13 cellular contexts compared by ENCODE assay signal in genomic region chr9:91883503-91883902, GRCh38.
DNase-seq lines count a peak whose midpoint lies in the region; TF ChIP-seq lines count a peak whose summit lies in the region.
"Had no signal": no experiment of that assay in that cellular context is flagged by ENCODE, and none has a peak within 500 bp of the region (broad histone marks: within the 10 kb centered on the region; RNA-seq: fewer than 3 reads in every experiment).

No MANE protein-coding gene starts in this region.

- H3K4me1 Mint-ChIP-seq in endodermal cell, result peaks cover 65% of the 10 kb centered on the region
- peaks cover 63% of the 10 kb centered on the region for H3K4me1 Mint-ChIP-seq in neural crest cell
- H3K4me1 Mint-ChIP-seq: CD4-positive, alpha-beta memory T cell had no signal

- H3K4me2 ChIP-seq in hepatocyte, result no peak overlapping the region
- H3K4me2 ChIP-seq: A549 had no signal

- TF ChIP-seq CTCF in endodermal cell (conservative IDR thresholded peaks at IDR 0.05), result no peak
- no peak for TF ChIP-seq CTCF in hepatocyte (IDR thresholded peaks at IDR 0.05; ENCODE audit: poor library complexity)
- no peak for TF ChIP-seq CTCF in neural crest cell (conservative IDR thresholded peaks at IDR 0.05)

- 90 to 100% methylated on average over 1 to 3 of the region's 3 CpGs for WGBS in endodermal cell (ENCODE audit: insufficient coverage in 1 of 2, insufficient read length in 1 of 2), 2 experiments
- 98% methylated on average over 3 of the region's 3 CpGs for WGBS in hepatocyte (ENCODE audit: low lambda C conversion rate, missing lambda C conversion rate)

- DNase-seq in endodermal cell (no peak), hepatocyte (ENCODE audit: low spot score) (no peak), neural crest cell (ENCODE audit: low read depth, low spot score) (no peak)
- no peak for DNase-seq in effector memory CD4-positive, alpha-beta T cell
- no peak for DNase-seq in activated CD8-positive, alpha-beta memory T cell treated with anti-CD3 and anti-CD28 coated beads for 24 hours
- DNase-seq: BE2C; CD4-positive, alpha-beta memory T cell; DMS79; GM23248 had no signal

- H3K79me2 ChIP-seq in hepatocyte, result peaks cover 65% of the 10 kb centered on the region

- H3K4me3 ChIP-seq in endodermal cell (ENCODE audit: low read length), result peak overlapping the region; percentile 48
- no peak overlapping the region for H3K4me3 ChIP-seq in hepatocyte
- H3K4me3 ChIP-seq in stomach smooth muscle (ENCODE audit: low read length in 2 of 2), result no peak overlapping the region
- no peak overlapping the region for H3K4me3 ChIP-seq in effector memory CD4-positive, alpha-beta T cell (ENCODE audit: insufficient read depth, low read depth, low read length, poor library complexity, severe bottlenecking)
- H3K4me3 ChIP-seq: A549, GM12878, GM23248 had no signal

- H3K9me3 ChIP-seq in endodermal cell (ENCODE audit: control insufficient read depth, low read length) (no peaks in the 10 kb centered on the region), hepatocyte (ENCODE audit: low read depth) (no peaks in the 10 kb centered on the region), stomach smooth muscle (ENCODE audit: control insufficient read depth in 2 of 2, low read length in 2 of 2) (no peaks in the 10 kb centered on the region)
- H3K9me3 ChIP-seq in effector memory CD4-positive, alpha-beta T cell (ENCODE audit: control insufficient read depth, low read length), result no peaks in the 10 kb centered on the region
- H3K9me3 ChIP-seq: A549, BE2C had no signal

- H3K27ac ChIP-seq in endodermal cell (ENCODE audit: low read depth, low read length) (no peak overlapping the region), hepatocyte (peak overlapping the region; percentile 83), stomach smooth muscle (ENCODE audit: low read length) (peak overlapping the region; percentile 18)
- H3K27ac ChIP-seq in effector memory CD4-positive, alpha-beta T cell (ENCODE audit: insufficient read depth, low read length, poor library complexity, severe bottlenecking), result no peak overlapping the region
- H3K27ac ChIP-seq: A549, C4-2B, GM23248 had no signal

- peak overlapping the region; percentile 29 for H3K4me3 Mint-ChIP-seq in endodermal cell
- H3K4me3 Mint-ChIP-seq in neural crest cell, result no peak overlapping the region
- H3K4me3 Mint-ChIP-seq: CD4-positive, alpha-beta memory T cell had no signal

- peaks cover 4% of the 10 kb centered on the region for H3K27me3 Mint-ChIP-seq in endodermal cell (ENCODE audit: insufficient read depth)
- H3K27me3 Mint-ChIP-seq in neural crest cell (ENCODE audit: low read depth), result peaks cover 5% of the 10 kb centered on the region

- H3K36me3 ChIP-seq in endodermal cell (ENCODE audit: control insufficient read depth, insufficient read depth, low read length), result peaks cover 63% of the 10 kb centered on the region
- H3K36me3 ChIP-seq in hepatocyte (replicated peaks; ENCODE audit: insufficient read depth, low read depth), result no peaks in the 10 kb centered on the region
- no peaks in the 10 kb centered on the region for H3K36me3 ChIP-seq in stomach smooth muscle (ENCODE audit: control insufficient read depth in 2 of 2, insufficient read depth in 2 of 2, low read length in 2 of 2)
- no peaks in the 10 kb centered on the region for H3K36me3 ChIP-seq in effector memory CD4-positive, alpha-beta T cell (ENCODE audit: control insufficient read depth, insufficient read depth, low read length)

- H3K27ac Mint-ChIP-seq in endodermal cell, result peak overlapping the region; percentile 42
- peak overlapping the region; percentile 35 for H3K27ac Mint-ChIP-seq in neural crest cell (ENCODE audit: unreplicated experiment)
- H3K27ac Mint-ChIP-seq: CD4-positive, alpha-beta memory T cell had no signal

- no peaks in the 10 kb centered on the region for H3K9me3 Mint-ChIP-seq in endodermal cell
- peaks cover 7% of the 10 kb centered on the region for H3K9me3 Mint-ChIP-seq in neural crest cell
- H3K9me3 Mint-ChIP-seq: CD4-positive, alpha-beta memory T cell had no signal

- H3K36me3 Mint-ChIP-seq in endodermal cell (ENCODE audit: low read depth) (peaks cover 46% of the 10 kb centered on the region), neural crest cell (ENCODE audit: low read depth) (peaks cover 16% of the 10 kb centered on the region)
- H3K36me3 Mint-ChIP-seq: CD4-positive, alpha-beta memory T cell had no signal

- H3K9me2 ChIP-seq in hepatocyte (replicated peaks; ENCODE audit: insufficient read depth), result no peaks in the 10 kb centered on the region

- H4K20me1 ChIP-seq in hepatocyte (ENCODE audit: insufficient read depth, poor library complexity, severe bottlenecking), result no peaks in the 10 kb centered on the region

- H3K9ac ChIP-seq in endodermal cell (ENCODE audit: extremely low read depth, low read length, poor library complexity, severe bottlenecking) (no peak overlapping the region), stomach smooth muscle (ENCODE audit: low read length in 2 of 2) (no peak overlapping the region)
- H3K9ac ChIP-seq: GM23248 had no signal

- peaks cover 55% of the 10 kb centered on the region for H3K4me1 ChIP-seq in endodermal cell (ENCODE audit: control insufficient read depth, insufficient read depth, low read length)
- peaks cover 33% of the 10 kb centered on the region for H3K4me1 ChIP-seq in hepatocyte (ENCODE audit: insufficient read depth)
- peaks cover 10% of the 10 kb centered on the region for H3K4me1 ChIP-seq in stomach smooth muscle (ENCODE audit: control insufficient read depth, insufficient read depth, low read length)
- H3K4me1 ChIP-seq in effector memory CD4-positive, alpha-beta T cell (ENCODE audit: control insufficient read depth, insufficient read depth, low read length, poor library complexity, severe bottlenecking), result no peaks in the 10 kb centered on the region
- H3K4me1 ChIP-seq: A549 had no signal

- H2AFZ ChIP-seq in hepatocyte, result no peak overlapping the region
- H2AFZ ChIP-seq: GM23248 had no signal

- H3K27me3 ChIP-seq in endodermal cell (ENCODE audit: control insufficient read depth, insufficient read depth, low read length, poor library complexity, severe bottlenecking) (no peaks in the 10 kb centered on the region), hepatocyte (no peaks in the 10 kb centered on the region), stomach smooth muscle (ENCODE audit: control insufficient read depth in 1 of 2, insufficient read depth in 2 of 2, low read length in 2 of 2) (no peaks in the 10 kb centered on the region)
- no peaks in the 10 kb centered on the region for H3K27me3 ChIP-seq in effector memory CD4-positive, alpha-beta T cell (replicated peaks; ENCODE audit: control insufficient read depth, insufficient read depth, low read length, poor library complexity, severe bottlenecking)
- H3K27me3 ChIP-seq: BE2C had no signal

Comparison
In these comparisons a context has a peak if more than half of its experiments do, and no peak if none do; other contexts are left out.
1. H3K27ac ChIP-seq: peak in hepatocyte (single experiment) and stomach smooth muscle (single experiment); none in endodermal cell (single experiment) and effector memory CD4-positive, alpha-beta T cell (single experiment).